In the genomic region with DNA sequence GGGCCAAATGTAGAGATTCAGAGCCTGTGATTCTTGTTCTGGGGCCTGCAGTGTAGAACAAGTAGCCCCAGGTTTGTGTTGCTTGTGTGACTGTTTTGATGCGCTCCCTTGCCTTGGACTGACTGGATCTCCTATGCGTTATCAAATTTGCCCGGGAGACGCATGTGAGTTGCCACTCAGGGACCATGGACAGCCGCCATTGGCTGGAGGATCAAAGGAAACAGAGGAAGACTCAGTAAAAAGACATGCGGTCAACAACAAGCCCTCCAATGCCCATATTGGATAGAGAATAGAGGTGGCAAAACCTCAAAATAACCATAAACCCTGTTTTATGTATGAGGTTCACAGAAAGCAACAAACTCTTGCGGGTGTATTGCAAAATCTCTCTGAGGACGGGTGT, we compare ENCODE assay signal across 2 cellular contexts.
TF ChIP-seq lines count a peak whose summit lies in the region.

No MANE protein-coding gene starts in this region.

TF ChIP-seq in GM23338, 12 proteins besides CTCF, POLR2A, EP300 and RAD21:
- TF ChIP-seq, protein P1, sequence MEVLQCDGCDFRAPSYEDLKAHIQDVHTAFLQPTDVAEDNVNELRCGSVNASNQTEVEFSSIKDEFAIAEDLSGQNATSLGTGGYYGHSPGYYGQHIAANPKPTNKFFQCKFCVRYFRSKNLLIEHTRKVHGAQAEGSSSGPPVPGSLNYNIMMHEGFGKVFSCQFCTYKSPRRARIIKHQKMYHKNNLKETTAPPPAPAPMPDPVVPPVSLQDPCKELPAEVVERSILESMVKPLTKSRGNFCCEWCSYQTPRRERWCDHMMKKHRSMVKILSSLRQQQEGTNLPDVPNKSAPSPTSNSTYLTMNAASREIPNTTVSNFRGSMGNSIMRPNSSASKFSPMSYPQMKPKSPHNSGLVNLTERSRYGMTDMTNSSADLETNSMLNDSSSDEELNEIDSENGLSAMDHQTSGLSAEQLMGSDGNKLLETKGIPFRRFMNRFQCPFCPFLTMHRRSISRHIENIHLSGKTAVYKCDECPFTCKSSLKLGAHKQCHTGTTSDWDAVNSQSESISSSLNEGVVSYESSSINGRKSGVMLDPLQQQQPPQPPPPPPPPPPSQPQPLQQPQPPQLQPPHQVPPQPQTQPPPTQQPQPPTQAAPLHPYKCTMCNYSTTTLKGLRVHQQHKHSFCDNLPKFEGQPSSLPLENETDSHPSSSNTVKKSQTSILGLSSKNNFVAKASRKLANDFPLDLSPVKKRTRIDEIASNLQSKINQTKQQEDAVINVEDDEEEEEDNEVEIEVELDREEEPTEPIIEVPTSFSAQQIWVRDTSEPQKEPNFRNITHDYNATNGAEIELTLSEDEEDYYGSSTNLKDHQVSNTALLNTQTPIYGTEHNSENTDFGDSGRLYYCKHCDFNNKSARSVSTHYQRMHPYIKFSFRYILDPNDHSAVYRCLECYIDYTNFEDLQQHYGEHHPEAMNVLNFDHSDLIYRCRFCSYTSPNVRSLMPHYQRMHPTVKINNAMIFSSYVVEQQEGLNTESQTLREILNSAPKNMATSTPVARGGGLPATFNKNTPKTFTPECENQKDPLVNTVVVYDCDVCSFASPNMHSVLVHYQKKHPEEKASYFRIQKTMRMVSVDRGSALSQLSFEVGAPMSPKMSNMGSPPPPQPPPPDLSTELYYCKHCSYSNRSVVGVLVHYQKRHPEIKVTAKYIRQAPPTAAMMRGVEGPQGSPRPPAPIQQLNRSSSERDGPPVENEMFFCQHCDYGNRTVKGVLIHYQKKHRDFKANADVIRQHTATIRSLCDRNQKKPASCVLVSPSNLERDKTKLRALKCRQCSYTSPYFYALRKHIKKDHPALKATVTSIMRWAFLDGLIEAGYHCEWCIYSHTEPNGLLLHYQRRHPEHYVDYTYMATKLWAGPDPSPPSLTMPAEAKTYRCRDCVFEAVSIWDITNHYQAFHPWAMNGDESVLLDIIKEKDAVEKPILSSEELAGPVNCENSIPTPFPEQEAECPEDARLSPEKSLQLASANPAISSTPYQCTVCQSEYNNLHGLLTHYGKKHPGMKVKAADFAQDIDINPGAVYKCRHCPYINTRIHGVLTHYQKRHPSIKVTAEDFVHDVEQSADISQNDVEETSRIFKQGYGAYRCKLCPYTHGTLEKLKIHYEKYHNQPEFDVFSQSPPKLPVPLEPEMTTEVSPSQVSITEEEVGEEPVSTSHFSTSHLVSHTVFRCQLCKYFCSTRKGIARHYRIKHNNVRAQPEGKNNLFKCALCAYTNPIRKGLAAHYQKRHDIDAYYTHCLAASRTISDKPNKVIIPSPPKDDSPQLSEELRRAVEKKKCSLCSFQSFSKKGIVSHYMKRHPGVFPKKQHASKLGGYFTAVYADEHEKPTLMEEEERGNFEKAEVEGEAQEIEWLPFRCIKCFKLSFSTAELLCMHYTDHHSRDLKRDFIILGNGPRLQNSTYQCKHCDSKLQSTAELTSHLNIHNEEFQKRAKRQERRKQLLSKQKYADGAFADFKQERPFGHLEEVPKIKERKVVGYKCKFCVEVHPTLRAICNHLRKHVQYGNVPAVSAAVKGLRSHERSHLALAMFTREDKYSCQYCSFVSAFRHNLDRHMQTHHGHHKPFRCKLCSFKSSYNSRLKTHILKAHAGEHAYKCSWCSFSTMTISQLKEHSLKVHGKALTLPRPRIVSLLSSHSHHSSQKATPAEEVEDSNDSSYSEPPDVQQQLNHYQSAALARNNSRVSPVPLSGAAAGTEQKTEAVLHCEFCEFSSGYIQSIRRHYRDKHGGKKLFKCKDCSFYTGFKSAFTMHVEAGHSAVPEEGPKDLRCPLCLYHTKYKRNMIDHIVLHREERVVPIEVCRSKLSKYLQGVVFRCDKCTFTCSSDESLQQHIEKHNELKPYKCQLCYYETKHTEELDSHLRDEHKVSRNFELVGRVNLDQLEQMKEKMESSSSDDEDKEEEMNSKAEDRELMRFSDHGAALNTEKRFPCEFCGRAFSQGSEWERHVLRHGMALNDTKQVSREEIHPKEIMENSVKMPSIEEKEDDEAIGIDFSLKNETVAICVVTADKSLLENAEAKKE (CRISPR knock-in tag; IDR thresholded peaks at IDR 0.05), result no peak
- TF ChIP-seq NANOG (IDR thresholded peaks at IDR 0.05; ENCODE audit: borderline replicate concordance) (no peak), REST (IDR thresholded peaks at IDR 0.05; ENCODE audit: unreplicated experiment) (peak; percentile 61), ZNF114 (CRISPR knock-in tag; IDR thresholded peaks at IDR 0.05) (no peak), ZNF331 (CRISPR knock-in tag; IDR thresholded peaks at IDR 0.05; ENCODE audit: low read depth) (no peak), EZH2phosphoT487 (IDR thresholded peaks at IDR 0.05; ENCODE audit: unreplicated experiment) (no peak), JUNB (IDR thresholded peaks at IDR 0.05; ENCODE audit: unreplicated experiment) (no peak)

TF ChIP-seq in HEK293, 187 proteins besides CTCF, POLR2A, EP300 and RAD21 (continued from another document):
- TF ChIP-seq REST (tag by site-specific recombination; IDR thresholded peaks at IDR 0.05), result peak; percentile 68
